Comparison of ENCODE assay signal across 8 cellular contexts in genomic region chr10:70461397-70462348, GRCh38. TPM values are rescaled to one million over a fixed set of nuclear protein-coding genes. Genes with fewer than 3 reads are reported as not detected.
DNase-seq lines count a peak whose midpoint lies in the region; ATAC-seq, FAIRE-seq and TF ChIP-seq lines count a peak whose summit lies in the region.

No MANE protein-coding gene starts in this region.

- H3K27me3 ChIP-seq in Caco-2 (replicated peaks; ENCODE audit: control insufficient read depth, insufficient read depth, low read length) (no peaks in the 10 kb centered on the region), small intestine (ENCODE audit: control insufficient read depth in 2 of 2, insufficient read depth in 2 of 2, low read length in 2 of 2) (peaks cover 3 to 6% of the 10 kb centered on the region in 2 donors)

- DNase-seq in Caco-2 (peak; percentile 76 to 81), H4 (ENCODE audit: low spot score) (peak; percentile 51), RWPE1 (ENCODE audit: low spot score) (peak; percentile 85), astrocyte of the cerebellum (ENCODE audit: low read depth) (peak; percentile 34), hypothalamus (lab: John Stamatoyannopoulos, UW) (peak in 34 of 51 donors; percentile 10 to 60 (median 31)), small intestine (peak; percentile 48)

- H3K9me3 Mint-ChIP-seq in Caco-2 (ENCODE audit: unreplicated experiment), result no peaks in the 10 kb centered on the region

- no TSS peak for BruUV-seq in Caco-2 (replicated peaks; lab: Mats Ljungman, UMichigan)

- no peaks in the 10 kb centered on the region for H3K27me3 Mint-ChIP-seq in Caco-2 (ENCODE audit: insufficient read depth, unreplicated experiment)

- TF ChIP-seq CTCF in Caco-2 (IDR thresholded peaks at IDR 0.05; ENCODE audit: insufficient read depth in 1 of 2, low read depth in 1 of 2, low read length in 1 of 2, severe bottlenecking in 1 of 2, unreplicated experiment in 1 of 2) (peak; percentile 97 to 99), RWPE1 (conservative IDR thresholded peaks at IDR 0.05; ENCODE audit: low read depth) (peak; percentile 84), astrocyte of the cerebellum (IDR thresholded peaks at IDR 0.05; ENCODE audit: low read depth, low read length, missing control alignments) (peak; percentile 95)

- peaks cover 11% of the 10 kb centered on the region for H3K4me1 Mint-ChIP-seq in Caco-2 (ENCODE audit: low read depth, unreplicated experiment)

- POLR2A ChIA-PET in Caco-2 (lab: Charles Lee), result interaction anchor here (0.9 kb wide), 1 partner anchor 17 kb away, joined by 3 read pairs; the partner anchor contains the start of gene PALD1
- POLR2A ChIA-PET in RWPE1 (lab: Yijun Ruan, JAX; ENCODE audit: low non-redundant PET), result no interaction called here

- H3K4me3 ChIP-seq in Caco-2 (ENCODE audit: low read depth, low read length) (no peak overlapping the region), astrocyte of the cerebellum (ENCODE audit: low read depth, low read length) (no peak overlapping the region), small intestine (ENCODE audit: low read depth in 1 of 2, low read length in 2 of 2) (no peak overlapping the region)

- no peaks in the 10 kb centered on the region for H3K36me3 ChIP-seq in Caco-2 (ENCODE audit: control insufficient read depth, insufficient read depth, low read length)
- no peaks in the 10 kb centered on the region for H3K36me3 ChIP-seq in small intestine (ENCODE audit: control insufficient read depth in 2 of 2, insufficient read depth in 2 of 2, low read length in 2 of 2)

- no peaks in the 10 kb centered on the region; the same call in 1 of the 2 replicates for H3K4me1 ChIP-seq in Caco-2
- peaks cover 0 to 2% of the 10 kb centered on the region in 2 donors for H3K4me1 ChIP-seq in small intestine (ENCODE audit: control insufficient read depth in 2 of 2, insufficient read depth in 1 of 2, low read depth in 1 of 2, low read length in 1 of 2)

- H3K27ac Mint-ChIP-seq in Caco-2 (ENCODE audit: unreplicated experiment), result no peak overlapping the region

- 49 to 56% (median 50%) methylated on average over 13 of the region's 13 CpGs for WGBS in small intestine, 3 donors

- ATAC-seq in GM21423 (IDR thresholded peaks at IDR 0.05; ENCODE audit: unreplicated experiment) (no peak), HG03280 (IDR thresholded peaks at IDR 0.05; ENCODE audit: unreplicated experiment) (no peak)

- intact Hi-C loops in Caco-2 (cut with micrococcal nuclease; ENCODE audit: unreplicated experiment), result loop anchor here (1.0 kb wide), 3 partner anchors 31 to 298 kb away; no protein-coding TSS in a partner anchor

- H3K9me3 ChIP-seq in Caco-2 (no peaks in the 10 kb centered on the region), small intestine (ENCODE audit: control insufficient read depth, low read depth) (no peaks in the 10 kb centered on the region)

- CTCF ChIA-PET in Caco-2 (lab: Charles Lee), result interaction anchor here (0.5 to 2.6 kb wide), 28 partner anchors 9 to 855 kb away, joined by 3 to 25 read pairs (median 4); partner anchors contain the start of genes PALD1 and TYSND1
- CTCF ChIA-PET in RWPE1 (lab: Yijun Ruan, JAX), result interaction anchor here (0.5 to 3.0 kb wide), 35 partner anchors 9 to 817 kb away, joined by 3 to 67 read pairs (median 4); no protein-coding TSS in a partner anchor

- in situ Hi-C loops in astrocyte of the cerebellum (cut with HindIII; ENCODE audit: low sequenced_read_pairs), result loop anchor here (25.0 kb wide), 1 partner anchor 301 kb away; no protein-coding TSS in a partner anchor

- H3K4me3 Mint-ChIP-seq in Caco-2 (ENCODE audit: unreplicated experiment), result no peak overlapping the region

- peak overlapping the region; percentile 68 for H3K27ac ChIP-seq in RWPE1
- no peak overlapping the region for H3K27ac ChIP-seq in small intestine (ENCODE audit: low read depth in 1 of 2, low read length in 1 of 2)

- FAIRE-seq in small intestine (lab: Jason Lieb, UNC), result no peak

- no peaks in the 10 kb centered on the region for H3K36me3 Mint-ChIP-seq in Caco-2 (ENCODE audit: insufficient read depth, unreplicated experiment)

RNA-seq across cellular contexts. Expression of gene PALD1, which starts 16.9 kb away (rescaled TPM):
- 8.9 and 10.3 TPM in 2 replicates for total RNA-seq in Caco-2 (2022)
- total RNA-seq in H4 (2014; rRNA removed; shearing (Covaris generic)), result 1.3 and 3.0 TPM in 2 replicates
- 1 to 10 TPM in 2 of 3 donors, under 1 TPM in 1; 0.22 to 3.6 (median 2.7) TPM for polyA plus RNA-seq in small intestine

RNA-seq across cellular contexts. Expression of gene NODAL, which starts 20.2 kb away (rescaled TPM):
- total RNA-seq in Caco-2 (2022), result 0.59 and 1.3 TPM in 2 replicates
- total RNA-seq in H4 (2014; rRNA removed; shearing (Covaris generic)), result not detected in 2 replicates
- under 1 TPM in 1 of 3 donors, not detected in 2; 0.04 TPM for polyA plus RNA-seq in small intestine

RNA-seq across cellular contexts. Expression of gene EIF4EBP2, which starts 57.7 kb away (rescaled TPM):
- 166 and 168 TPM in 2 replicates for total RNA-seq in Caco-2 (2022)
- 28.7 and 38.8 TPM in 2 replicates for total RNA-seq in H4 (2014; rRNA removed; shearing (Covaris generic))
- polyA plus RNA-seq in small intestine, result 10 to 100 TPM; 30.2 to 63.3 (median 60.3) TPM

Comparison
In these comparisons a context has a peak if more than half of its experiments do, and no peak if none do; other contexts are left out.
1. DNase-seq: peak in every context shown above with its lines; median percentile 85 in RWPE1; 78 in Caco-2; 51 in H4; 48 in small intestine; 34 in astrocyte of the cerebellum; 31 in hypothalamus.